In genomic region chr1:223733898-223734852, GRCh38 we compare ENCODE assay signal across 13 cellular contexts. TPM values are rescaled to one million over a fixed set of nuclear protein-coding genes. Genes with fewer than 3 reads are reported as not detected.
DNase-seq lines count a peak whose midpoint lies in the region; ATAC-seq, FAIRE-seq and TF ChIP-seq lines count a peak whose summit lies in the region.
"Had no signal": no experiment of that assay in that cellular context is flagged by ENCODE, and none has a peak within 500 bp of the region (broad histone marks: within the 10 kb centered on the region; RNA-seq: fewer than 3 reads in every experiment).

No MANE protein-coding gene starts in this region.

- intact Hi-C loops in pancreas (cut with DNase I): no loop called here

- H3K9me3 ChIP-seq in A549 (no peaks in the 10 kb centered on the region), pancreas (no peaks in the 10 kb centered on the region)

- no peaks in the 10 kb centered on the region for H3K36me3 ChIP-seq in pancreas

- H3K4me3 ChIP-seq in A549 (no peak overlapping the region), pancreas (no peak overlapping the region)

- POLR2A ChIA-PET in A549 (lab: Yijun Ruan, JAX) (no interaction called here), RWPE1 (lab: Yijun Ruan, JAX; ENCODE audit: low non-redundant PET) (no interaction called here)

- FAIRE-seq in A549 (lab: Jason Lieb, UNC) (no peak), pancreas (lab: Jason Lieb, UNC) (no peak)

- no peak for TF ChIP-seq EP300 in A549 (IDR thresholded peaks at IDR 0.05)

- DNase-seq in A549 (ENCODE audit: low read depth in 1 of 2, low spot score in 1 of 2) (no peak), RWPE1 (ENCODE audit: low spot score) (no peak), globus pallidus (ENCODE audit: low spot score) (peak; percentile 57), pancreas (no peak), NCI-H2196 treated with DMSO at 0.1 percent for 48 hours (lab: John Stamatoyannopoulos, UW; ENCODE audit: unreplicated experiment) (no peak)
- no peak for DNase-seq in effector CD8-positive, alpha-beta T cell (lab: John Stamatoyannopoulos, UW)
- no peak for DNase-seq in activated effector memory CD4-positive, alpha-beta T cell treated with anti-CD3 and anti-CD28 coated beads, Interleukin-2, amount 50 U/mL, for 16 hours
- DNase-seq: activated T-cell treated with anti-CD3 and anti-CD28 coated beads, Interleukin-2, amount 50 U/mL, for 48 hours; KBM-7; NCI-H524; stimulated activated CD8-positive, alpha-beta memory T cell treated with anti-CD3 and anti-CD28 coated beads, Interleukin-4, amount 100 ng/mL, for 48 hours had no signal

- 79% methylated on average over 19 of the region's 20 CpGs for WGBS in A549 (ENCODE audit: missing lambda C conversion rate)
- 66 to 72% methylated on average over 20 of the region's 20 CpGs for WGBS in pancreas, 2 donors

- H3K27me3 ChIP-seq in pancreas: no peaks in the 10 kb centered on the region

- TF ChIP-seq POLR2A in A549 (IDR thresholded peaks at IDR 0.05; ENCODE audit: low read length): no peak

- no peak for TF ChIP-seq CTCF in A549 (IDR thresholded peaks at IDR 0.05)
- TF ChIP-seq CTCF in RWPE1 (conservative IDR thresholded peaks at IDR 0.05; ENCODE audit: low read depth): no peak
- no peak for TF ChIP-seq CTCF in pancreas (IDR thresholded peaks at IDR 0.05)

- no peak for TF ChIP-seq RAD21 in A549 (conservative IDR thresholded peaks at IDR 0.05 in 1 of 2, IDR thresholded peaks at IDR 0.05 in 1 of 2)

- peak overlapping the region; percentile 77 for H3K4me2 ChIP-seq in A549

- CTCF ChIA-PET in A549 (lab: Yijun Ruan, JAX): interaction anchor here (1.4 to 10.1 kb wide), 3 partner anchors 9 to 22 kb away, joined by 3 to 100 read pairs (median 5); partner anchors contain the start of gene CAPN2
- CTCF ChIA-PET in RWPE1 (lab: Yijun Ruan, JAX): no interaction called here

- peak overlapping the region; percentile 60 to 86 for H3K27ac ChIP-seq in A549
- peak overlapping the region; percentile 61 for H3K27ac ChIP-seq in RWPE1
- peak overlapping the region in 3 of 4 donors; percentile 26 to 69 (median 58) for H3K27ac ChIP-seq in pancreas

- peaks cover 90% of the 10 kb centered on the region for H3K4me1 ChIP-seq in A549
- H3K4me1 ChIP-seq in pancreas: peaks cover 12 to 39% (median 17%) of the 10 kb centered on the region in 3 donors

- ATAC-seq in A549: peak; percentile 19 to 36; a peak in 4 of 6 replicates
- ATAC-seq in pancreas: peak in 3 of 4 donors; percentile 15 to 27 (median 18)
- no peak for ATAC-seq in HG03175 (IDR thresholded peaks at IDR 0.05; ENCODE audit: unreplicated experiment)
- ATAC-seq: sciatic nerve had no signal

TF ChIP-seq in A549, 52 proteins besides CTCF, POLR2A, EP300 and RAD21:
- TF ChIP-seq E2F6 (IDR thresholded peaks at IDR 0.05; ENCODE audit: borderline replicate concordance, low read depth) (no peak), RCOR1 (IDR thresholded peaks at IDR 0.05; ENCODE audit: low read depth, low read length) (no peak), CHD4 (IDR thresholded peaks at IDR 0.05; ENCODE audit: borderline replicate concordance) (no peak), CBX2 (IDR thresholded peaks at IDR 0.05; ENCODE audit: borderline replicate concordance, low read depth) (no peak), TP53 (CRISPR knock-in tag; IDR thresholded peaks at IDR 0.05) (no peak), ELK1 (IDR thresholded peaks at IDR 0.05; ENCODE audit: low read depth, low read length) (no peak), TFCP2L1 (CRISPR knock-in tag; IDR thresholded peaks at IDR 0.05) (no peak), EHMT2 (IDR thresholded peaks at IDR 0.05; ENCODE audit: low read depth) (no peak), HOXB13 (CRISPR knock-in tag; IDR thresholded peaks at IDR 0.05; ENCODE audit: low read depth) (no peak), ZC3H11A (IDR thresholded peaks at IDR 0.05) (no peak), BCL3 (IDR thresholded peaks at IDR 0.05) (no peak), HOXB5 (CRISPR knock-in tag; IDR thresholded peaks at IDR 0.05) (no peak), RNF2 (IDR thresholded peaks at IDR 0.05; ENCODE audit: borderline replicate concordance, low read depth) (no peak), RARB (CRISPR knock-in tag; IDR thresholded peaks at IDR 0.05) (no peak), MAZ (IDR thresholded peaks at IDR 0.05; ENCODE audit: borderline replicate concordance, low read depth, low read length) (no peak), ESRRA (IDR thresholded peaks at IDR 0.05; ENCODE audit: borderline replicate concordance, low read length) (no peak), MAFK (IDR thresholded peaks at IDR 0.05; ENCODE audit: partially characterized antibody) (no peak)

RNA-seq across cellular contexts. Expression of gene CAPN2, which starts 21.8 kb away (rescaled TPM):
- polyA plus RNA-seq in A549 (2011; rRNA removed) (199 and 217 TPM in 2 replicates), A549 (2017; fragmentation: RNase III; extraction: RNeasy Plus Mini Kit Qiagen cat#74134 plus additional on column Dnase treatment) (285 to 327 TPM (median 300 TPM) in 3 replicates), pancreas (10 to 100 TPM; 55.8 to 59.0 TPM)
- 132 and 138 TPM in 2 replicates for polyA plus RNA-seq in A549 (2012; cell fraction: cytosol; rRNA removed)
- polyA plus RNA-seq in A549 (2012; cell fraction: nucleus; rRNA removed): 115 and 134 TPM in 2 replicates
- polyA minus RNA-seq in A549 (2011; rRNA and poly(A)+ RNA removed): 153 and 163 TPM in 2 replicates
- 10 to 100 TPM; 48.2 to 90.0 (median 54.6) TPM for total RNA-seq in pancreas
